8 cellular contexts compared by ENCODE assay signal in the genomic region with DNA sequence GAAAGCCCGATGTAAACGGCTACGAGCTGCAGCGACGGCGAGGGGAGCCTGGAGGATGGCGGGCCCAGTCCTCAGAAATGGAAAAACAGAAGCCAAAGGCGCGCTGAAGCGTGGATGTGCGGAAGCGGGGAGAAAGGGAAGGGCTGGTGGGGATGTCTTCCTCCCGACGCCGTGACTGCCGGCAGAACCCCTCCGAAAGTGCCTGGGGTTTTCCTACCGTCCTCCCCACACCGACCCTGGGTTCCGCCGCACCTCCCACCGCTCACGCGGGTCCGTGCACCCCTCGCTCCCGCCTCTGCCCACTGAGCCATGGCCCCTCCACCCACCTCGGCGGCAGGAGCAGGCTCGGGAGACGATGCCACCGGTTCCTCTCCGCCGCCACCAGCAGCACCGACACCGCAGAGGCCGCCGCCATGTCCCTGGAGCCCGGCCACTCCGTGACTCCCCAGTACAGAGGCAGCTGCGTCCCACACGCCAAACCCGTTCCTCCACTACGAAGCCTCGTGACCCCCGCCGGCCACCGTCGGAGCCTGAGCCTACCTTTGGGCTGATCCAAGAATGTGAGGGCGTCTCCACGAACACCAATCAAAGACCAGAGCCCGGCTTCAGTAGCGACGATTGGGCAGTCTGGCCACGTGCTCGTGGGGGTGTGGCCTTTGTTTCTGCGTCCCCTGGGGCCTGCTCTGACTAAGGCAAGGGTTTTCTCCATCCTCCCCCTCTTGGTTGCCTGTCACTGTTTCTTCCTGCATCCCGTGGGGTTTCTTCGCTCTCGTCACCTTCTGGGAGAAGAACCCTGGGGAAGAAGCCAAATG. TPM values are rescaled to one million over a fixed set of nuclear protein-coding genes. Genes with fewer than 3 reads are reported as not detected.
DNase-seq lines count a peak whose midpoint lies in the region; ATAC-seq and TF ChIP-seq lines count a peak whose summit lies in the region.

Gene MCCC1, minus strand, starts transcription at position 471 of the 812 bp plus-strand sequence. Its CDS starts 56 bp downstream, at position 415.

- intact Hi-C loops in CD4-positive, alpha-beta T cell (cut with DNase I, micrococcal nuclease): loop anchor here in 1 of 2 experiments (5.0 to 10.0 kb wide), 2 partner anchors 307 to 1716 kb away; partner anchors contain the start of genes ATP11B and VPS8

- H3K27me3 Mint-ChIP-seq in CD4-positive, alpha-beta T cell: no peaks in the 10 kb centered on the region

- WGBS in lung, 2 donors: 0 to 1% methylated on average over 60 of the region's 60 CpGs

- CTCF ChIA-PET in CD4-positive, alpha-beta T cell (lab: Charles Lee): no interaction called here

- peak; percentile 97 for ATAC-seq in CD4-positive, alpha-beta T cell (ENCODE audit: poor library complexity)
- peak; percentile 99 for ATAC-seq in GM19455 (IDR thresholded peaks at IDR 0.05; ENCODE audit: unreplicated experiment)
- peak; percentile 99 for ATAC-seq in lung (ENCODE audit: insufficient read depth, low FRiP score)

- peaks cover 46% of the 10 kb centered on the region for H3K4me1 Mint-ChIP-seq in CD4-positive, alpha-beta T cell (ENCODE audit: low read depth)

- peak; percentile 92 to 97 (median 95) for DNase-seq in CD4-positive, alpha-beta T cell
- DNase-seq in HL-60 (ENCODE audit: low read depth in 1 of 2, low spot score in 1 of 2) (peak; percentile 96 to 99), lung (ENCODE audit: low spot score) (peak; percentile 99)
- DNase-seq in NK-92 treated with Interleukin-12 subunit alpha and Interleukin-12 subunit beta, amount 100 ng/mL, for 24 hours (lab: John Stamatoyannopoulos, UW): peak; percentile 97
- peak; percentile 97 for DNase-seq in activated CD8-positive, alpha-beta memory T cell treated with anti-CD3 and anti-CD28 coated beads for 24 hours
- DNase-seq in effector CD8-positive, alpha-beta T cell (lab: John Stamatoyannopoulos, UW): peak; percentile 96
- DNase-seq in stimulated activated CD4-positive, alpha-beta T cell treated with anti-CD3 and anti-CD28 coated beads, TNF-alpha, amount 100 ng/mL, for 4 hours (ENCODE audit: low read depth in 3 of 3): peak; percentile 81 to 96 (median 94)

- peak within 1 kb of the TSS; percentile 81 for H3K27ac ChIP-seq in CD4-positive, alpha-beta T cell (ENCODE audit: low read depth, low read length)
- H3K27ac ChIP-seq in HL-60 (replicated peaks) (peak within 1 kb of the TSS; percentile 80), lung (ENCODE audit: low read depth in 1 of 2, low read length in 1 of 2) (peak within 1 kb of the TSS; percentile 88 to 95)

- H3K36me3 ChIP-seq in lung (ENCODE audit: control insufficient read depth in 2 of 2, insufficient read depth in 2 of 2, low read length in 2 of 2): no peaks in the 10 kb centered on the region

- no peaks in the 10 kb centered on the region for H3K9me3 Mint-ChIP-seq in CD4-positive, alpha-beta T cell

- H3K27ac Mint-ChIP-seq in CD4-positive, alpha-beta T cell: peak within 1 kb of the TSS; percentile 96

- H3K4me1 ChIP-seq in lung (ENCODE audit: control insufficient read depth in 2 of 2, insufficient read depth in 2 of 2, low read length in 2 of 2): peaks cover 2 to 4% of the 10 kb centered on the region in 2 donors

- TF ChIP-seq CTCF in CD4-positive, alpha-beta T cell (IDR thresholded peaks at IDR 0.05): no peak
- TF ChIP-seq CTCF in HL-60 (IDR thresholded peaks at IDR 0.05; ENCODE audit: insufficient read depth, low read length) (no peak), lung (IDR thresholded peaks at IDR 0.05; ENCODE audit: control extremely low read depth, extremely low read depth) (no peak)

- no peaks in the 10 kb centered on the region for H3K27me3 ChIP-seq in CD4-positive, alpha-beta T cell (ENCODE audit: control insufficient read depth, insufficient read depth, low read length)
- H3K27me3 ChIP-seq in HL-60 (ENCODE audit: insufficient read depth, poor library complexity, severe bottlenecking) (no peaks in the 10 kb centered on the region), lung (ENCODE audit: control insufficient read depth, insufficient read depth) (no peaks in the 10 kb centered on the region)

- H3K4me3 ChIP-seq in HL-60 (replicated peaks; ENCODE audit: insufficient read depth, low read length) (peak within 1 kb of the TSS; percentile 98), lung (peak within 1 kb of the TSS; percentile 90)

- peaks cover 25% of the 10 kb centered on the region for H3K36me3 Mint-ChIP-seq in CD4-positive, alpha-beta T cell (ENCODE audit: low read depth)

- no peaks in the 10 kb centered on the region for H3K9me3 ChIP-seq in CD4-positive, alpha-beta T cell (ENCODE audit: control insufficient read depth, low read length)
- no peaks in the 10 kb centered on the region for H3K9me3 ChIP-seq in lung (ENCODE audit: control insufficient read depth in 2 of 2, insufficient read depth in 1 of 2, low read length in 1 of 2)

- H3K4me3 Mint-ChIP-seq in CD4-positive, alpha-beta T cell: peak within 1 kb of the TSS; percentile 99

- POLR2A ChIA-PET in CD4-positive, alpha-beta T cell (lab: Charles Lee): interaction anchor here (1.0 to 1.8 kb wide), 8 partner anchors 10 to 538 kb away, joined by 3 to 8 read pairs (median 3); partner anchors contain the start of gene LAMP3

RNA-seq across cellular contexts. Expression of gene MCCC1, which starts in this region (rescaled TPM):
- total RNA-seq in CD4-positive, alpha-beta T cell: 10 to 100 TPM; 16.4 to 16.7 TPM
- total RNA-seq in lung: 10 to 100 TPM; 62.3 to 65.0 TPM
- 100 to 1,000 TPM in 1 of 2 donors, 10 to 100 TPM in 1; 21.7 to 126 TPM for polyA plus RNA-seq in lung

Comparison
In these comparisons a context has a peak if more than half of its experiments do, and no peak if none do; other contexts are left out.
1. Peak in every context shown above with its lines: DNase-seq, ATAC-seq, H3K4me3 ChIP-seq and H3K27ac ChIP-seq.